ENCODE assay signal across 8 cellular contexts in genomic region chr12:57430117-57430930, GRCh38. TPM values are rescaled to one million over a fixed set of nuclear protein-coding genes. Genes with fewer than 3 reads are reported as not detected.
DNase-seq lines count a peak whose midpoint lies in the region; ATAC-seq and TF ChIP-seq lines count a peak whose summit lies in the region.

No MANE protein-coding gene starts in this region.

- ATAC-seq in GM18520 (IDR thresholded peaks at IDR 0.05; ENCODE audit: unreplicated experiment) = peak; percentile 33
- peak; percentile 60 for ATAC-seq in HG03045 (IDR thresholded peaks at IDR 0.05; ENCODE audit: unreplicated experiment)
- peak; percentile 63 to 67 for ATAC-seq in gastrocnemius medialis
- no peak for ATAC-seq in GM18870 (IDR thresholded peaks at IDR 0.05; ENCODE audit: unreplicated experiment)

- H3K36me3 ChIP-seq in BLaER1 (peaks cover 9% of the 10 kb centered on the region), NT2/D1 (ENCODE audit: insufficient read depth, insufficient read length, low read length) (peaks cover 3% of the 10 kb centered on the region), adrenal gland (replicated peaks in 1 of 2) (no peaks in the 10 kb centered on the region), gastrocnemius medialis (no peaks in the 10 kb centered on the region)

- no peak for DNase-seq in NT2/D1 (ENCODE audit: low read depth, low spot score)
- peak; percentile 38 to 65 (median 51) for DNase-seq in adrenal gland
- peak; percentile 31 for DNase-seq in hepatic stellate cell (ENCODE audit: low spot score)
- DNase-seq in gastrocnemius medialis = peak in 1 of 2 donors; percentile 34

- H3K4me3 ChIP-seq in BLaER1 (peak overlapping the region; percentile 74), NT2/D1 (ENCODE audit: insufficient read length, low read depth) (peak overlapping the region; percentile 68), adrenal gland (peak overlapping the region in 3 of 4 donors; percentile 25 to 90 (median 57)), gastrocnemius medialis (peak overlapping the region; percentile 66 to 92 (median 70))

- no peak for TF ChIP-seq CTCF in adrenal gland (IDR thresholded peaks at IDR 0.05)
- peak in 2 of 5 experiments; percentile 32 to 38 for TF ChIP-seq CTCF in gastrocnemius medialis (IDR thresholded peaks at IDR 0.05 in 4 of 5, conservative IDR thresholded peaks at IDR 0.05 in 1 of 5)

- H3K27me3 ChIP-seq in BLaER1 = no peaks in the 10 kb centered on the region
- no peaks in the 10 kb centered on the region for H3K27me3 ChIP-seq in NT2/D1 (ENCODE audit: insufficient read depth, insufficient read length)
- H3K27me3 ChIP-seq in adrenal gland = no peaks in the 10 kb centered on the region
- H3K27me3 ChIP-seq in gastrocnemius medialis = no peaks in the 10 kb centered on the region

- H3K4me1 ChIP-seq in BLaER1 = peaks cover 35% of the 10 kb centered on the region
- peaks cover 9% of the 10 kb centered on the region for H3K4me1 ChIP-seq in NT2/D1 (ENCODE audit: insufficient read depth, insufficient read length)
- peaks cover 6 to 8% of the 10 kb centered on the region in 2 donors for H3K4me1 ChIP-seq in adrenal gland (replicated peaks in 1 of 2)
- H3K4me1 ChIP-seq in gastrocnemius medialis = peaks cover 6 to 14% of the 10 kb centered on the region in 2 donors

- 0 to 1% (median 0%) methylated on average over 15 to 73 of the region's 74 CpGs for WGBS in adrenal gland, 4 donors

- peak overlapping the region; percentile 88 for H3K9ac ChIP-seq in BLaER1
- peak overlapping the region; percentile 79 for H3K9ac ChIP-seq in NT2/D1 (ENCODE audit: insufficient read length, low read depth)

- peak overlapping the region; percentile 87 for H3K4me2 ChIP-seq in BLaER1

- H4K20me1 ChIP-seq in BLaER1 = no peaks in the 10 kb centered on the region

- H3K9me3 ChIP-seq in BLaER1 (no peaks in the 10 kb centered on the region), NT2/D1 (ENCODE audit: insufficient read depth, low read length) (no peaks in the 10 kb centered on the region), adrenal gland (replicated peaks in 1 of 3) (no peaks in the 10 kb centered on the region), gastrocnemius medialis (no peaks in the 10 kb centered on the region)

- H3K27ac ChIP-seq in BLaER1 (peak overlapping the region; percentile 94), adrenal gland (peak overlapping the region; percentile 62 to 99 (median 93)), gastrocnemius medialis (peak overlapping the region; percentile 91 to 95 (median 95))

- TF ChIP-seq POLR2A in adrenal gland (IDR thresholded peaks at IDR 0.05) (peak in 1 of 2 donors; percentile 47), gastrocnemius medialis (IDR thresholded peaks at IDR 0.05) (no peak)

- intact Hi-C loops in adrenal gland (cut with DNase I) (no loop called here), gastrocnemius medialis (cut with DNase I; ENCODE audit: low total_unique reads) (loop anchor here (1.0 kb wide), 1 partner anchor 89 kb away; no protein-coding TSS in a partner anchor)

- in situ Hi-C loops in gastrocnemius medialis (cut with MboI; ENCODE audit: low sequenced_read_pairs in 4 of 4) = loop anchor here in 2 of 4 donors (10.0 to 25.0 kb wide), 2 partner anchors 168 to 186 kb away; partner anchors contain the start of gene STAC3 (in 1 of the 2)

RNA-seq across cellular contexts. Expression of gene R3HDM2, which starts 0.5 kb away (rescaled TPM):
- 10 to 100 TPM; 27.7 to 91.9 (median 51.9) TPM for total RNA-seq in adrenal gland
- 10 to 100 TPM; 21.9 to 33.8 (median 32.4) TPM for polyA plus RNA-seq in adrenal gland
- total RNA-seq in gastrocnemius medialis = 10 to 100 TPM; 24.1 to 27.1 (median 25.6) TPM

RNA-seq across cellular contexts. Expression of gene INHBC, which starts 4.3 kb away (rescaled TPM):
- total RNA-seq in adrenal gland (not detected), gastrocnemius medialis (under 1 TPM in 2 of 4 donors, not detected in 2; 0.20 to 0.35 TPM)
- polyA plus RNA-seq in adrenal gland = not detected

RNA-seq across cellular contexts. Expression of gene INHBE, which starts 24.8 kb away (rescaled TPM):
- total RNA-seq in adrenal gland (not detected), gastrocnemius medialis (1 to 10 TPM in 2 of 4 donors, not detected in 2; 1.5 to 2.2 TPM)
- not detected for polyA plus RNA-seq in adrenal gland

RNA-seq across cellular contexts. Expression of gene GLI1, which starts 29.3 kb away (rescaled TPM):
- 1 to 10 TPM in 4 of 8 donors, under 1 TPM in 4; 0.30 to 2.8 (median 0.92) TPM for total RNA-seq in adrenal gland
- polyA plus RNA-seq in adrenal gland = 1 to 10 TPM in 2 of 3 donors, under 1 TPM in 1; 0.44 to 7.2 (median 4.4) TPM
- 1 to 10 TPM in 1 of 4 donors, not detected in 3; 1.0 TPM for total RNA-seq in gastrocnemius medialis

RNA-seq across cellular contexts. Expression of gene ARHGAP9, which starts 49.3 kb away (rescaled TPM):
- 10 to 100 TPM in 7 of 8 donors, 1 to 10 TPM in 1; 7.5 to 39.4 (median 16.8) TPM for total RNA-seq in adrenal gland
- 10 to 100 TPM in 2 of 3 donors, 1 to 10 TPM in 1; 4.1 to 46.4 (median 19.4) TPM for polyA plus RNA-seq in adrenal gland
- total RNA-seq in gastrocnemius medialis = 1 to 10 TPM; 2.7 to 5.1 (median 4.7) TPM
